19 cellular contexts compared by ENCODE assay signal in the genomic region with DNA sequence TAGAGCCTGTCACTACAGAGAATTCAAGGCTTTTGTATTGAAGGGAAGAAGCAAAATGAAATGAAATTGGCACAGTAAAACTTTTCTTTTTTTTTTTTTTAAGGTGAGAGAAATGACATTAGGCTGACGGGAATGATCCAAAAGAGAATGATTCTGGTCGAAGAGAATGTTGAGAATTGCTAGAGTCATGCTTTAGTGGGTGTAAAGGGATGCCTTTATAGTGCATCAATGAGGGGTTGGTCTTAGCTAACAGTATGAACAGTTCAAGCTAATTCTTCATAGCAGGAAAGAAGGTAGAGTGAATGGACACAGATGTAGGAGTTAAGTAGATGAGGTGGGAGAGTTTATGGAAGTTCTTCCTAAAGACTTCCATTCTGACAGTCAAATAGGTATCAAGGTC.
"Had no signal": no experiment of that assay in that cellular context is flagged by ENCODE, and none has a peak within 500 bp of the region (broad histone marks: within the 10 kb centered on the region; RNA-seq: fewer than 3 reads in every experiment).

No MANE protein-coding gene starts in this region.

- H3K27ac Mint-ChIP-seq: activated naive CD4-positive, alpha-beta T cell treated with anti-CD3 and anti-CD28 coated beads, Interleukin-2, amount 50 U/mL, for 72 hours; naive thymus-derived CD8-positive, alpha-beta T cell; stimulated activated naive B cell treated with anti-CD40 and anti-IgM and Interleukin-4, amounts not matched to agents 10 μg/mL and 1 μg/mL and 100 μg/mL, for 72 hours had no signal

- DNase-seq: activated CD4-positive, alpha-beta T cell treated with anti-CD3 and anti-CD28 coated beads for 1 hour; activated CD4-positive, alpha-beta T cell treated with anti-CD3 and anti-CD28 coated beads, Interleukin-2, amount 50 U/mL, for 48 hours; activated gamma-delta T cell; activated T-cell treated with anti-CD3 and anti-CD28 coated beads, Interleukin-2, amount 50 U/mL, for 48 hours; amniotic stem cell; body of pancreas; central memory CD4-positive, alpha-beta T cell; colonic mucosa; mesenchymal stem cell; naive thymus-derived CD8-positive, alpha-beta T cell; stimulated activated CD4-positive, alpha-beta T cell treated with anti-CD3 and anti-CD28 coated beads, Interleukin-2, amount 100 ng/mL, for 48 hours; stimulated activated naive B cell treated with anti-CD40 and anti-IgM and Interleukin-4, amounts not matched to agents 10 μg/mL and 1 μg/mL and 100 μg/mL, for 72 hours; T-helper 9 cell had no signal

- H2AFZ ChIP-seq: hepatocyte had no signal

- H3K27me3 ChIP-seq: body of pancreas, colonic mucosa, hepatocyte, tibial nerve, vagina had no signal

- H3K4me3 ChIP-seq: body of pancreas, colonic mucosa, hepatocyte, tibial nerve, vagina had no signal

- H3K4me1 Mint-ChIP-seq: naive thymus-derived CD8-positive, alpha-beta T cell; stimulated activated naive B cell treated with anti-CD40 and anti-IgM and Interleukin-4, amounts not matched to agents 10 μg/mL and 1 μg/mL and 100 μg/mL, for 72 hours had no signal

- H3K4me2 ChIP-seq: hepatocyte had no signal

- H3K9me3 ChIP-seq: body of pancreas, colonic mucosa, neutrophil, tibial nerve, vagina had no signal

- H3K36me3 ChIP-seq: colonic mucosa, neutrophil, tibial nerve, vagina had no signal

- H3K9me3 Mint-ChIP-seq: activated naive CD4-positive, alpha-beta T cell treated with anti-CD3 and anti-CD28 coated beads, Interleukin-2, amount 50 U/mL, for 72 hours; naive thymus-derived CD8-positive, alpha-beta T cell; stimulated activated naive B cell treated with anti-CD40 and anti-IgM and Interleukin-4, amounts not matched to agents 10 μg/mL and 1 μg/mL and 100 μg/mL, for 72 hours had no signal

- ATAC-seq: activated naive CD4-positive, alpha-beta T cell treated with anti-CD3 and anti-CD28 coated beads, Interleukin-2, amount 50 U/mL, for 72 hours; body of pancreas; esophagus mucosa; naive thymus-derived CD8-positive, alpha-beta T cell; stimulated activated naive B cell treated with anti-CD40 and anti-IgM and Interleukin-4, amounts not matched to agents 10 μg/mL and 1 μg/mL and 100 μg/mL, for 72 hours had no signal

- H3K79me2 ChIP-seq: hepatocyte had no signal

- H3K36me3 Mint-ChIP-seq: activated naive CD4-positive, alpha-beta T cell treated with anti-CD3 and anti-CD28 coated beads, Interleukin-2, amount 50 U/mL, for 72 hours; naive thymus-derived CD8-positive, alpha-beta T cell; stimulated activated naive B cell treated with anti-CD40 and anti-IgM and Interleukin-4, amounts not matched to agents 10 μg/mL and 1 μg/mL and 100 μg/mL, for 72 hours had no signal

- H3K4me3 Mint-ChIP-seq: naive thymus-derived CD8-positive, alpha-beta T cell; stimulated activated naive B cell treated with anti-CD40 and anti-IgM and Interleukin-4, amounts not matched to agents 10 μg/mL and 1 μg/mL and 100 μg/mL, for 72 hours had no signal

- H3K27ac ChIP-seq: body of pancreas, colonic mucosa, hepatocyte, neutrophil, tibial nerve, vagina had no signal

- H3K4me1 ChIP-seq: body of pancreas, colonic mucosa, tibial nerve, vagina had no signal
